ENCODE assay signal across 2 cellular contexts in the genomic region with DNA sequence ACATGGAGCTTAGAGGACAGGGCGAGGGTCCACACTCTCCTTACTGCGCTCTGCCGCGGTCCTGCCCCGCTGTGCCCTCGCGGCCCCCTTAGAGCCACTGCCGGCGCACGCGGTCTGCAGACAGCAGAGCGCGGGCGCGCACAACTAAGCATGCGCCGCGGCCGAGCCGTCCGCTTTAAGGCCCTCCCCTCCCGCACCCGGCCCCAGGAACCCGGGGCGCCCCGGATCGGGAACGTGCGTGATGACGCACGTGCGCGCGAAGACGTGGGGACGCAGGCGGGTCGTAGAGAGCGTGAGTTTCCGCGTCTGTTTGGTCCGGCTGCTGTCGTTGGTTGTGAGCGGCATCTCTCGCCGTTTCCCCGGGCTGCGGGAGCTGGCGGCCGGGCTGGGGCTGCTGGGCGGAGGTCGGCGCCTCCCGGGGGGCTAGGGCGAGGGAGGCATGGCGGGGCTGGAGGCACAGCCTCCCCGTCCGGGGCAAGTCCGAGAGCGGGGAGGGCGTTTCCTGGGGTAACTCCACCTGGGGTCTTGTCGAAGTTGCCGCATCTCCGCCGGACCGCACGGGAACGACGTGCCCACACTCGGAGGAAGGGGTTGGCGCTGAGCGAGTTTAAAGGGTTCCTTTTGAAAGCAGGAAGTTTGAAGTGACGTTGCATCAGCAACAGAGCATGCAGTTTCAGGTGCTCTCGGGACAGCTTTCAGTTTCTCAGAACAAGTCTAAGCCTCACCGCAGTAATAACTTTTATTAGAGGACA.
A peak's percentile ranks its signal among the peaks of the same experiment; 100 is the strongest.
TF ChIP-seq lines count a peak whose summit lies in the region.

A gene with protein sequence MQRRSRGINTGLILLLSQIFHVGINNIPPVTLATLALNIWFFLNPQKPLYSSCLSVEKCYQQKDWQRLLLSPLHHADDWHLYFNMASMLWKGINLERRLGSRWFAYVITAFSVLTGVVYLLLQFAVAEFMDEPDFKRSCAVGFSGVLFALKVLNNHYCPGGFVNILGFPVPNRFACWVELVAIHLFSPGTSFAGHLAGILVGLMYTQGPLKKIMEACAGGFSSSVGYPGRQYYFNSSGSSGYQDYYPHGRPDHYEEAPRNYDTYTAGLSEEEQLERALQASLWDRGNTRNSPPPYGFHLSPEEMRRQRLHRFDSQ (plus strand): TSS at position 259 of the 752 bp plus-strand sequence. CDS start 28,640 bp downstream, outside the sequence.

TF ChIP-seq in HEK293, 187 proteins besides CTCF, POLR2A, EP300 and RAD21 (continued from another document and continues in another):
- TF ChIP-seq ZNF529 (tag by site-specific recombination; IDR thresholded peaks at IDR 0.05; ENCODE audit: insufficient replicate concordance) (no peak), ZNF548 (tag by site-specific recombination; IDR thresholded peaks at IDR 0.05) (no peak), ZNF561 (tag by site-specific recombination; IDR thresholded peaks at IDR 0.05; ENCODE audit: borderline replicate concordance) (0 out of 2 replicates have a peak, but pooled peaks have one; percentile 17), IKZF3 (tag by site-specific recombination; IDR thresholded peaks at IDR 0.05) (no peak), ZNF292 (tag by site-specific recombination; IDR thresholded peaks at IDR 0.05; ENCODE audit: borderline replicate concordance, low read depth) (no peak), ZFP3 (tag by site-specific recombination; IDR thresholded peaks at IDR 0.05; ENCODE audit: low read depth) (no peak), ZNF202 (tag by site-specific recombination; IDR thresholded peaks at IDR 0.05; ENCODE audit: borderline replicate concordance) (peak; percentile 72; the same call in 1 of the 2 replicates), RBAK (tag by site-specific recombination; IDR thresholded peaks at IDR 0.05) (no peak), ZNF394 (tag by site-specific recombination; IDR thresholded peaks at IDR 0.05; ENCODE audit: borderline replicate concordance) (peak; percentile 43; the same call in 1 of the 2 replicates), ZNF350 (tag by site-specific recombination; IDR thresholded peaks at IDR 0.05) (no peak), ZNF624 (tag by site-specific recombination; IDR thresholded peaks at IDR 0.05) (no peak), OVOL3 (tag by site-specific recombination; IDR thresholded peaks at IDR 0.05) (no peak), ZNF2 (tag by site-specific recombination; IDR thresholded peaks at IDR 0.05) (peak; percentile 16; the same call in 1 of the 2 replicates), REPIN1 (tag by site-specific recombination; IDR thresholded peaks at IDR 0.05; ENCODE audit: low read depth) (no peak), ZNF391 (tag by site-specific recombination; IDR thresholded peaks at IDR 0.05; ENCODE audit: borderline replicate concordance, low read depth) (no peak), ZNF112 (tag by site-specific recombination; IDR thresholded peaks at IDR 0.05) (no peak), ZNF600 (tag by site-specific recombination; IDR thresholded peaks at IDR 0.05) (peak; percentile 81), ZBTB20 (tag by site-specific recombination; IDR thresholded peaks at IDR 0.05) (peak; percentile 94), HOXC10 (CRISPR knock-in tag; IDR thresholded peaks at IDR 0.05) (no peak), ZNF501 (tag by site-specific recombination; IDR thresholded peaks at IDR 0.05) (peak; percentile 82; the same call in 1 of the 2 replicates), ZFP69B (tag by site-specific recombination; IDR thresholded peaks at IDR 0.05) (peak; percentile 96)
- TF ChIP-seq, protein P1, sequence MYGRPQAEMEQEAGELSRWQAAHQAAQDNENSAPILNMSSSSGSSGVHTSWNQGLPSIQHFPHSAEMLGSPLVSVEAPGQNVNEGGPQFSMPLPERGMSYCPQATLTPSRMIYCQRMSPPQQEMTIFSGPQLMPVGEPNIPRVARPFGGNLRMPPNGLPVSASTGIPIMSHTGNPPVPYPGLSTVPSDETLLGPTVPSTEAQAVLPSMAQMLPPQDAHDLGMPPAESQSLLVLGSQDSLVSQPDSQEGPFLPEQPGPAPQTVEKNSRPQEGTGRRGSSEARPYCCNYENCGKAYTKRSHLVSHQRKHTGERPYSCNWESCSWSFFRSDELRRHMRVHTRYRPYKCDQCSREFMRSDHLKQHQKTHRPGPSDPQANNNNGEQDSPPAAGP (tag by site-specific recombination; IDR thresholded peaks at IDR 0.05): no peak
- TF ChIP-seq, protein P2, sequence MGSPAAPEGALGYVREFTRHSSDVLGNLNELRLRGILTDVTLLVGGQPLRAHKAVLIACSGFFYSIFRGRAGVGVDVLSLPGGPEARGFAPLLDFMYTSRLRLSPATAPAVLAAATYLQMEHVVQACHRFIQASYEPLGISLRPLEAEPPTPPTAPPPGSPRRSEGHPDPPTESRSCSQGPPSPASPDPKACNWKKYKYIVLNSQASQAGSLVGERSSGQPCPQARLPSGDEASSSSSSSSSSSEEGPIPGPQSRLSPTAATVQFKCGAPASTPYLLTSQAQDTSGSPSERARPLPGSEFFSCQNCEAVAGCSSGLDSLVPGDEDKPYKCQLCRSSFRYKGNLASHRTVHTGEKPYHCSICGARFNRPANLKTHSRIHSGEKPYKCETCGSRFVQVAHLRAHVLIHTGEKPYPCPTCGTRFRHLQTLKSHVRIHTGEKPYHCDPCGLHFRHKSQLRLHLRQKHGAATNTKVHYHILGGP (tag by site-specific recombination; IDR thresholded peaks at IDR 0.05): no peak
- TF ChIP-seq, protein P3, sequence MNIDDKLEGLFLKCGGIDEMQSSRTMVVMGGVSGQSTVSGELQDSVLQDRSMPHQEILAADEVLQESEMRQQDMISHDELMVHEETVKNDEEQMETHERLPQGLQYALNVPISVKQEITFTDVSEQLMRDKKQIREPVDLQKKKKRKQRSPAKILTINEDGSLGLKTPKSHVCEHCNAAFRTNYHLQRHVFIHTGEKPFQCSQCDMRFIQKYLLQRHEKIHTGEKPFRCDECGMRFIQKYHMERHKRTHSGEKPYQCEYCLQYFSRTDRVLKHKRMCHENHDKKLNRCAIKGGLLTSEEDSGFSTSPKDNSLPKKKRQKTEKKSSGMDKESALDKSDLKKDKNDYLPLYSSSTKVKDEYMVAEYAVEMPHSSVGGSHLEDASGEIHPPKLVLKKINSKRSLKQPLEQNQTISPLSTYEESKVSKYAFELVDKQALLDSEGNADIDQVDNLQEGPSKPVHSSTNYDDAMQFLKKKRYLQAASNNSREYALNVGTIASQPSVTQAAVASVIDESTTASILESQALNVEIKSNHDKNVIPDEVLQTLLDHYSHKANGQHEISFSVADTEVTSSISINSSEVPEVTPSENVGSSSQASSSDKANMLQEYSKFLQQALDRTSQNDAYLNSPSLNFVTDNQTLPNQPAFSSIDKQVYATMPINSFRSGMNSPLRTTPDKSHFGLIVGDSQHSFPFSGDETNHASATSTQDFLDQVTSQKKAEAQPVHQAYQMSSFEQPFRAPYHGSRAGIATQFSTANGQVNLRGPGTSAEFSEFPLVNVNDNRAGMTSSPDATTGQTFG (tag by site-specific recombination; IDR thresholded peaks at IDR 0.05; ENCODE audit: borderline replicate concordance): no peak

TF ChIP-seq in SK-N-SH, 30 proteins besides CTCF, POLR2A, EP300 and RAD21 (continued from another document):
- TF ChIP-seq NFIC (IDR thresholded peaks at IDR 0.05; ENCODE audit: borderline replicate concordance) (no peak), ELF1 (IDR thresholded peaks at IDR 0.05) (peak; percentile 80), EZH2phosphoT487 (IDR thresholded peaks at IDR 0.05; ENCODE audit: borderline replicate concordance, low read depth) (no peak), TEAD4 (IDR thresholded peaks at IDR 0.05; ENCODE audit: borderline replicate concordance, insufficient read depth) (no peak), SMC3 (IDR thresholded peaks at IDR 0.05; ENCODE audit: low read depth, low read length) (no peak), NRF1 (IDR thresholded peaks at IDR 0.05; ENCODE audit: low read depth, low read length) (peak; percentile 75), FOXJ3 (CRISPR knock-in tag; IDR thresholded peaks at IDR 0.05) (no peak), TAF1 (IDR thresholded peaks at IDR 0.05; ENCODE audit: borderline replicate concordance, low read depth, low read length) (no peak; the same call in none of the 2 replicates), SIN3A (IDR thresholded peaks at IDR 0.05; ENCODE audit: borderline replicate concordance, low read depth, low read length) (0 out of 2 replicates have a peak, but pooled peaks have one; percentile 63), CHD2 (IDR thresholded peaks at IDR 0.05; ENCODE audit: low read length, partially characterized antibody) (peak; percentile 31), FOSL2 (IDR thresholded peaks at IDR 0.05; ENCODE audit: borderline replicate concordance, low read depth) (no peak), YY1 (IDR thresholded peaks at IDR 0.05; ENCODE audit: low read depth) (no peak), GATA2 (CRISPR knock-in tag; IDR thresholded peaks at IDR 0.05) (no peak), MEF2A (IDR thresholded peaks at IDR 0.05; ENCODE audit: borderline replicate concordance, low read depth) (no peak), MXI1 (IDR thresholded peaks at IDR 0.05; ENCODE audit: low read depth, low read length) (peak; percentile 75), RFX5 (IDR thresholded peaks at IDR 0.05; ENCODE audit: low read length) (no peak)
- TF ChIP-seq, protein P4, sequence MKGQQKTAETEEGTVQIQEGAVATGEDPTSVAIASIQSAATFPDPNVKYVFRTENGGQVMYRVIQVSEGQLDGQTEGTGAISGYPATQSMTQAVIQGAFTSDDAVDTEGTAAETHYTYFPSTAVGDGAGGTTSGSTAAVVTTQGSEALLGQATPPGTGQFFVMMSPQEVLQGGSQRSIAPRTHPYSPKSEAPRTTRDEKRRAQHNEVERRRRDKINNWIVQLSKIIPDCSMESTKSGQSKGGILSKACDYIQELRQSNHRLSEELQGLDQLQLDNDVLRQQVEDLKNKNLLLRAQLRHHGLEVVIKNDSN (IDR thresholded peaks at IDR 0.05; ENCODE audit: borderline replicate concordance, low read depth): 0 out of 2 replicates have a peak, but pooled peaks have one; percentile 19
- TF ChIP-seq, protein P5, sequence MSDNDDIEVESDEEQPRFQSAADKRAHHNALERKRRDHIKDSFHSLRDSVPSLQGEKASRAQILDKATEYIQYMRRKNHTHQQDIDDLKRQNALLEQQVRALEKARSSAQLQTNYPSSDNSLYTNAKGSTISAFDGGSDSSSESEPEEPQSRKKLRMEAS (IDR thresholded peaks at IDR 0.05; ENCODE audit: low read depth): peak; percentile 100
- TF ChIP-seq, protein P6, sequence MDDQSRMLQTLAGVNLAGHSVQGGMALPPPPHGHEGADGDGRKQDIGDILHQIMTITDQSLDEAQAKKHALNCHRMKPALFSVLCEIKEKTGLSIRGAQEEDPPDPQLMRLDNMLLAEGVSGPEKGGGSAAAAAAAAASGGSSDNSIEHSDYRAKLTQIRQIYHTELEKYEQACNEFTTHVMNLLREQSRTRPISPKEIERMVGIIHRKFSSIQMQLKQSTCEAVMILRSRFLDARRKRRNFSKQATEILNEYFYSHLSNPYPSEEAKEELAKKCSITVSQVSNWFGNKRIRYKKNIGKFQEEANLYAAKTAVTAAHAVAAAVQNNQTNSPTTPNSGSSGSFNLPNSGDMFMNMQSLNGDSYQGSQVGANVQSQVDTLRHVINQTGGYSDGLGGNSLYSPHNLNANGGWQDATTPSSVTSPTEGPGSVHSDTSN (IDR thresholded peaks at IDR 0.05): no peak
- TF ChIP-seq, protein P7, sequence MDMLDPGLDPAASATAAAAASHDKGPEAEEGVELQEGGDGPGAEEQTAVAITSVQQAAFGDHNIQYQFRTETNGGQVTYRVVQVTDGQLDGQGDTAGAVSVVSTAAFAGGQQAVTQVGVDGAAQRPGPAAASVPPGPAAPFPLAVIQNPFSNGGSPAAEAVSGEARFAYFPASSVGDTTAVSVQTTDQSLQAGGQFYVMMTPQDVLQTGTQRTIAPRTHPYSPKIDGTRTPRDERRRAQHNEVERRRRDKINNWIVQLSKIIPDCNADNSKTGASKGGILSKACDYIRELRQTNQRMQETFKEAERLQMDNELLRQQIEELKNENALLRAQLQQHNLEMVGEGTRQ (IDR thresholded peaks at IDR 0.05; ENCODE audit: borderline replicate concordance, low read depth, low read length): no peak
- TF ChIP-seq, protein P8, sequence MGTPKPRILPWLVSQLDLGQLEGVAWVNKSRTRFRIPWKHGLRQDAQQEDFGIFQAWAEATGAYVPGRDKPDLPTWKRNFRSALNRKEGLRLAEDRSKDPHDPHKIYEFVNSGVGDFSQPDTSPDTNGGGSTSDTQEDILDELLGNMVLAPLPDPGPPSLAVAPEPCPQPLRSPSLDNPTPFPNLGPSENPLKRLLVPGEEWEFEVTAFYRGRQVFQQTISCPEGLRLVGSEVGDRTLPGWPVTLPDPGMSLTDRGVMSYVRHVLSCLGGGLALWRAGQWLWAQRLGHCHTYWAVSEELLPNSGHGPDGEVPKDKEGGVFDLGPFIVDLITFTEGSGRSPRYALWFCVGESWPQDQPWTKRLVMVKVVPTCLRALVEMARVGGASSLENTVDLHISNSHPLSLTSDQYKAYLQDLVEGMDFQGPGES (IDR thresholded peaks at IDR 0.05; ENCODE audit: low read depth, low read length): no peak
- TF ChIP-seq, protein P9, sequence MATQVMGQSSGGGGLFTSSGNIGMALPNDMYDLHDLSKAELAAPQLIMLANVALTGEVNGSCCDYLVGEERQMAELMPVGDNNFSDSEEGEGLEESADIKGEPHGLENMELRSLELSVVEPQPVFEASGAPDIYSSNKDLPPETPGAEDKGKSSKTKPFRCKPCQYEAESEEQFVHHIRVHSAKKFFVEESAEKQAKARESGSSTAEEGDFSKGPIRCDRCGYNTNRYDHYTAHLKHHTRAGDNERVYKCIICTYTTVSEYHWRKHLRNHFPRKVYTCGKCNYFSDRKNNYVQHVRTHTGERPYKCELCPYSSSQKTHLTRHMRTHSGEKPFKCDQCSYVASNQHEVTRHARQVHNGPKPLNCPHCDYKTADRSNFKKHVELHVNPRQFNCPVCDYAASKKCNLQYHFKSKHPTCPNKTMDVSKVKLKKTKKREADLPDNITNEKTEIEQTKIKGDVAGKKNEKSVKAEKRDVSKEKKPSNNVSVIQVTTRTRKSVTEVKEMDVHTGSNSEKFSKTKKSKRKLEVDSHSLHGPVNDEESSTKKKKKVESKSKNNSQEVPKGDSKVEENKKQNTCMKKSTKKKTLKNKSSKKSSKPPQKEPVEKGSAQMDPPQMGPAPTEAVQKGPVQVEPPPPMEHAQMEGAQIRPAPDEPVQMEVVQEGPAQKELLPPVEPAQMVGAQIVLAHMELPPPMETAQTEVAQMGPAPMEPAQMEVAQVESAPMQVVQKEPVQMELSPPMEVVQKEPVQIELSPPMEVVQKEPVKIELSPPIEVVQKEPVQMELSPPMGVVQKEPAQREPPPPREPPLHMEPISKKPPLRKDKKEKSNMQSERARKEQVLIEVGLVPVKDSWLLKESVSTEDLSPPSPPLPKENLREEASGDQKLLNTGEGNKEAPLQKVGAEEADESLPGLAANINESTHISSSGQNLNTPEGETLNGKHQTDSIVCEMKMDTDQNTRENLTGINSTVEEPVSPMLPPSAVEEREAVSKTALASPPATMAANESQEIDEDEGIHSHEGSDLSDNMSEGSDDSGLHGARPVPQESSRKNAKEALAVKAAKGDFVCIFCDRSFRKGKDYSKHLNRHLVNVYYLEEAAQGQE (IDR thresholded peaks at IDR 0.05; ENCODE audit: low read depth, low read length): peak; percentile 40; the same call in 1 of the 2 replicates
TF ChIP-seq in SK-N-SH: peak in this region for 13.
